8 cellular contexts compared by ENCODE assay signal in the genomic region with DNA sequence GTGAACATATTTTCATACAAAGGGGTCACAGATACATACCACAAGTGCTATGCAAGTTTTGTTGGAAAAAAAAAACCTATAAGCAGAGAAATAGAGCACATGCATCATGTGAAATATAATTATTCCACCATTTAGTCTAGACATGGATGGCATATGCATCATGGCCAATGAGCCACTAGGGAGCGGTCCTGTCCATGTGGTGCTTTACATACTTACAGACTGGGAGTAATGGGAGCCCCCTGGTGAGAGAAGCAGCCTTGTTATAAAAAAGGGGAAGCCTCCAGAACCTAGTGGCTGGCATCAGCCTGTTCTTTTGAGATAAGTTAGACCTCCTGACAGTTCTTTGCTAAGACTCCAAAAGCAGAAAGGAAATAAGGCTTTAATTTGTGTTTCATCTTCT.
DNase-seq lines count a peak whose midpoint lies in the region; ATAC-seq and TF ChIP-seq lines count a peak whose summit lies in the region.

No MANE protein-coding gene starts in this region.

- DNase-seq in OCI-M2 (lab: John Stamatoyannopoulos, UW; ENCODE audit: unreplicated experiment), result peak; percentile 59
- DNase-seq in fibroblast of mammary gland (ENCODE audit: low read depth), result peak; percentile 0
- DNase-seq in sigmoid colon, result no peak
- no peak for DNase-seq in stimulated activated effector memory CD8-positive, alpha-beta T cell treated with anti-CD3 and anti-CD28 coated beads, Interleukin-12 subunit alpha, Interleukin-12 subunit beta, amount 100 ng/mL, for 72 hours (ENCODE audit: low spot score in 2 of 2)
- no peak for DNase-seq in KG1 (lab: John Stamatoyannopoulos, UW)

- no peak overlapping the region for H3K27ac Mint-ChIP-seq in stimulated activated effector memory CD8-positive, alpha-beta T cell treated with anti-CD3 and anti-CD28 coated beads, Interleukin-12 subunit alpha, Interleukin-12 subunit beta, amount 100 ng/mL, for 72 hours

- H3K9me3 ChIP-seq in sigmoid colon, result no peaks in the 10 kb centered on the region

- TF ChIP-seq CTCF in C4-2B (conservative IDR thresholded peaks at IDR 0.05) (peak; percentile 73), fibroblast of mammary gland (conservative IDR thresholded peaks at IDR 0.05; ENCODE audit: control insufficient read depth, insufficient read depth, low read depth, low read length) (peak; percentile 1), sigmoid colon (IDR thresholded peaks at IDR 0.05) (no peak)

- no peak for TF ChIP-seq POLR2A in sigmoid colon (IDR thresholded peaks at IDR 0.05)

- no peaks in the 10 kb centered on the region for H3K36me3 ChIP-seq in sigmoid colon

- no peaks in the 10 kb centered on the region for H3K4me1 Mint-ChIP-seq in stimulated activated effector memory CD8-positive, alpha-beta T cell treated with anti-CD3 and anti-CD28 coated beads, Interleukin-12 subunit alpha, Interleukin-12 subunit beta, amount 100 ng/mL, for 72 hours

- H3K4me3 ChIP-seq in fibroblast of mammary gland (ENCODE audit: control insufficient read depth, low read depth, low read length) (no peak overlapping the region), sigmoid colon (no peak overlapping the region)

- intact Hi-C loops in sigmoid colon (cut with DNase I), result no loop called here

- H3K36me3 Mint-ChIP-seq in stimulated activated effector memory CD8-positive, alpha-beta T cell treated with anti-CD3 and anti-CD28 coated beads, Interleukin-12 subunit alpha, Interleukin-12 subunit beta, amount 100 ng/mL, for 72 hours, result no peaks in the 10 kb centered on the region

- no peaks in the 10 kb centered on the region for H3K27me3 ChIP-seq in sigmoid colon

- peaks cover 0 to 2% (median 0%) of the 10 kb centered on the region in 4 donors for H3K4me1 ChIP-seq in sigmoid colon

- no peak for TF ChIP-seq EP300 in sigmoid colon (IDR thresholded peaks at IDR 0.05)

- no peak overlapping the region for H3K4me3 Mint-ChIP-seq in stimulated activated effector memory CD8-positive, alpha-beta T cell treated with anti-CD3 and anti-CD28 coated beads, Interleukin-12 subunit alpha, Interleukin-12 subunit beta, amount 100 ng/mL, for 72 hours

- H3K27ac ChIP-seq in C4-2B (peak overlapping the region; percentile 46; the same call in 1 of the 2 replicates), sigmoid colon (no peak overlapping the region)

- WGBS in sigmoid colon, 2 donors, result 41 to 81% methylated on average over 1 of the region's 1 CpG

- peaks cover 6% of the 10 kb centered on the region for H3K9me3 Mint-ChIP-seq in stimulated activated effector memory CD8-positive, alpha-beta T cell treated with anti-CD3 and anti-CD28 coated beads, Interleukin-12 subunit alpha, Interleukin-12 subunit beta, amount 100 ng/mL, for 72 hours

- ATAC-seq in HG02885 (IDR thresholded peaks at IDR 0.05; ENCODE audit: poor library complexity, unreplicated experiment) (peak; percentile 47), HG03520 (IDR thresholded peaks at IDR 0.05; ENCODE audit: unreplicated experiment) (no peak)
- ATAC-seq in stimulated activated effector memory CD8-positive, alpha-beta T cell treated with anti-CD3 and anti-CD28 coated beads, Interleukin-12 subunit alpha, Interleukin-12 subunit beta, amount 100 ng/mL, for 72 hours, result no peak

Comparison
In these comparisons a context has a peak if more than half of its experiments do, and no peak if none do; other contexts are left out.
1. CTCF ChIP-seq: peak in C4-2B (single experiment) and fibroblast of mammary gland (single experiment); none in sigmoid colon (0 of 4).
2. DNase-seq: peak in OCI-M2 (single experiment) and fibroblast of mammary gland (single experiment); none in sigmoid colon (single experiment), stimulated activated effector memory CD8-positive, alpha-beta T cell treated with anti-CD3 and anti-CD28 coated beads, Interleukin-12 subunit alpha, Interleukin-12 subunit beta, amount 100 ng/mL, for 72 hours (0 of 2) and KG1 (single experiment).